ENCODE assay signal across 9 cellular contexts in the genomic region with DNA sequence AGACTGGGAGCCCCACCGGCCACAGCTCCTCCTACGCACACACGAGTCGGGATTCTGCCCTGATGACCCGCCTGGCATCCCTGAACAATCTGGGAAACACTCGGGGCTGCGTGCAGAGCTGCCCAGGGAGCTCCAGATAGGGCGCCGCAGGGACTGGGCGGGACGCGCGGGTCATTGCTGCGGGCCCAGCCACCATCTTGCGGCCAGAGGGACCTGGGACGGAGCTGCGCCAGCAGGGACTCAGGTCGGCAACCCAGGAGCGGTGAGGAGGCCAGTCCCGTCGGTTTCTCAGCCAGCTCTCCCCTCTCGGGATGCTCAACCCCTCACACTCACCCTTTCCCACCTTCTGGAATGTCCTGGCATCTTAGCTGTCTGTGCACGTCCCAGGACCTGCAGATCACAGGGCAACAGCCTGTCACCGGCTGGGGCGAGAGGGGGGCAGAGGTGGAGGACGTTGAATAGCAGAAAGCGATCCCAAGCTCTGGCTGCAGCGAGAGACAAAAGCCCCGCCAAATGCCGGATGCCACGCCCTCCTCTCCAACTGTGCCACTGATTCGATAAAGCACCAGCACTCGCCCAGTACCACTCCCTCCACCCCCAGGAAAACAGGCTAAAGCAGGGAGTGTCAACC. TPM values are rescaled to one million over a fixed set of nuclear protein-coding genes. Genes with fewer than 3 reads are reported as not detected.
DNase-seq lines count a peak whose midpoint lies in the region; ATAC-seq and TF ChIP-seq lines count a peak whose summit lies in the region.
"Had no signal": no experiment of that assay in that cellular context is flagged by ENCODE, and none has a peak within 500 bp of the region (broad histone marks: within the 10 kb centered on the region; RNA-seq: fewer than 3 reads in every experiment).

No MANE protein-coding gene starts in this region.

- no TSS peak for BruUV-seq in A673 (replicated peaks; lab: Mats Ljungman, UMichigan)

- peaks cover 3% of the 10 kb centered on the region for H3K9me3 Mint-ChIP-seq in activated naive CD8-positive, alpha-beta T cell treated with anti-CD3 and anti-CD28 coated beads for 36 hours

- peak overlapping the region; percentile 74 for H3K4me3 Mint-ChIP-seq in activated naive CD8-positive, alpha-beta T cell treated with anti-CD3 and anti-CD28 coated beads for 36 hours

- no peak for ATAC-seq in GM19351 (IDR thresholded peaks at IDR 0.05; ENCODE audit: unreplicated experiment)
- ATAC-seq: HCT116 had no signal

- H3K27me3 Mint-ChIP-seq in activated naive CD8-positive, alpha-beta T cell treated with anti-CD3 and anti-CD28 coated beads for 36 hours, result peaks cover 34% of the 10 kb centered on the region

- peak overlapping the region; percentile 53 to 88 (median 80) for H3K4me2 ChIP-seq in BLaER1 treated with 17β-estradiol and CSF1 and Interleukin-3, amounts not matched to agents 10 nM and 100 nM

- peaks cover 22 to 37% (median 34%) of the 10 kb centered on the region in 11 experiments for H3K27me3 ChIP-seq in BLaER1 treated with 17β-estradiol and CSF1 and Interleukin-3, amounts not matched to agents 10 nM and 100 nM
- no peaks in the 10 kb centered on the region for H3K27me3 ChIP-seq in HUES6 (ENCODE audit: control insufficient read depth, insufficient read depth, low read length)
- H3K27me3 ChIP-seq in iPS-20b (ENCODE audit: insufficient read depth, low read length), result no peaks in the 10 kb centered on the region
- no peaks in the 10 kb centered on the region for H3K27me3 ChIP-seq in A673 (replicated peaks; ENCODE audit: insufficient read depth, low read depth, low read length, poor library complexity)

- peak overlapping the region in 10 of 11 experiments; percentile 44 to 77 (median 72); a peak in 20 of 22 replicates for H3K9ac ChIP-seq in BLaER1 treated with 17β-estradiol and CSF1 and Interleukin-3, amounts not matched to agents 10 nM and 100 nM
- H3K9ac ChIP-seq in HUES6 (ENCODE audit: low read length) (peak overlapping the region; percentile 91), iPS-20b (ENCODE audit: low read depth, low read length) (peak overlapping the region; percentile 96)

- POLR2A ChIA-PET in A673 (lab: Charles Lee; ENCODE audit: low non-redundant PET), result no interaction called here

- no peaks in the 10 kb centered on the region for H4K20me1 ChIP-seq in BLaER1 treated with 17β-estradiol and CSF1 and Interleukin-3, amounts not matched to agents 10 nM and 100 nM

- CTCF ChIA-PET in A673 (lab: Charles Lee), result no interaction called here

- H3K27ac ChIP-seq in BLaER1 treated with 17β-estradiol and CSF1 and Interleukin-3, amounts not matched to agents 10 nM and 100 nM, result peak overlapping the region in 9 of 11 experiments; percentile 23 to 69 (median 63); a peak in 14 of 22 replicates
- H3K27ac ChIP-seq in HUES6 (ENCODE audit: low read depth, low read length), result peak overlapping the region; percentile 62
- peak overlapping the region; percentile 80 for H3K27ac ChIP-seq in iPS-20b (ENCODE audit: low read length)
- no peak overlapping the region for H3K27ac ChIP-seq in A673 (ENCODE audit: low read depth, low read length, poor library complexity, severe bottlenecking)

- peaks cover 5% of the 10 kb centered on the region for H3K36me3 Mint-ChIP-seq in activated naive CD8-positive, alpha-beta T cell treated with anti-CD3 and anti-CD28 coated beads for 36 hours

- H3K4me1 ChIP-seq in BLaER1 treated with 17β-estradiol and CSF1 and Interleukin-3, amounts not matched to agents 10 nM and 100 nM, result peaks cover 0 to 20% (median 12%) of the 10 kb centered on the region in 10 experiments; a peak in 13 of 20 replicates
- H3K4me1 ChIP-seq in HUES6 (ENCODE audit: control insufficient read depth, insufficient read depth, low read length) (0 out of 2 replicates have a peak, but pooled peaks cover 5% of the 10 kb centered on the region), iPS-20b (ENCODE audit: insufficient read depth, low read length) (peaks cover 4% of the 10 kb centered on the region), A673 (ENCODE audit: insufficient read depth, low read length, poor library complexity, severe bottlenecking) (no peaks in the 10 kb centered on the region)

- no peaks in the 10 kb centered on the region for H3K36me3 ChIP-seq in BLaER1 treated with 17β-estradiol and CSF1 and Interleukin-3, amounts not matched to agents 10 nM and 100 nM
- H3K36me3 ChIP-seq in HUES6 (ENCODE audit: control insufficient read depth, insufficient read depth, low read length) (no peaks in the 10 kb centered on the region; the same call in 1 of the 2 replicates), iPS-20b (ENCODE audit: insufficient read depth, low read depth, low read length) (peaks cover 6% of the 10 kb centered on the region; the same call in 1 of the 2 replicates), A673 (ENCODE audit: insufficient read depth, low read length, poor library complexity, severe bottlenecking) (no peaks in the 10 kb centered on the region)

- no peak for TF ChIP-seq CTCF in A673 (conservative IDR thresholded peaks at IDR 0.05; ENCODE audit: low read depth, low read length)

- intact Hi-C loops in A673 (cut with micrococcal nuclease; ENCODE audit: unreplicated experiment), result no loop called here

- H3K9me3 ChIP-seq in BLaER1 treated with 17β-estradiol and CSF1 and Interleukin-3, amounts not matched to agents 10 nM and 100 nM (replicated peaks in 1 of 11), result peaks cover 37 to 56% (median 48%) of the 10 kb centered on the region in 11 experiments
- peaks cover 15% of the 10 kb centered on the region for H3K9me3 ChIP-seq in HUES6 (ENCODE audit: control insufficient read depth, insufficient read depth, low read depth, low read length)
- H3K9me3 ChIP-seq in iPS-20b (ENCODE audit: insufficient read depth, low read depth, low read length), result no peaks in the 10 kb centered on the region
- no peaks in the 10 kb centered on the region for H3K9me3 ChIP-seq in A673 (ENCODE audit: low read depth, low read length, poor library complexity, severe bottlenecking)

- H3K4me1 Mint-ChIP-seq in activated naive CD8-positive, alpha-beta T cell treated with anti-CD3 and anti-CD28 coated beads for 36 hours, result peaks cover 9% of the 10 kb centered on the region

- peak overlapping the region; percentile 52 to 72 (median 68) for H3K4me3 ChIP-seq in BLaER1 treated with 17β-estradiol and CSF1 and Interleukin-3, amounts not matched to agents 10 nM and 100 nM
- H3K4me3 ChIP-seq in HUES6 (ENCODE audit: low read depth, low read length) (peak overlapping the region; percentile 80), iPS-20b (ENCODE audit: low read length) (peak overlapping the region; percentile 97), A673 (ENCODE audit: low read depth, low read length, poor library complexity, severe bottlenecking) (no peak overlapping the region)

- peak; percentile 22 for DNase-seq in activated naive CD8-positive, alpha-beta T cell treated with anti-CD3 and anti-CD28 coated beads for 36 hours
- peak; percentile 50 for DNase-seq in stimulated activated CD8-positive, alpha-beta memory T cell treated with anti-CD3 and anti-CD28 coated beads, Interleukin-4, amount 100 ng/mL, for 48 hours
- no peak for DNase-seq in cortex of kidney (lab: John Stamatoyannopoulos, UW)
- no peak for DNase-seq in A673 (ENCODE audit: low spot score)

- H3K27ac Mint-ChIP-seq in activated naive CD8-positive, alpha-beta T cell treated with anti-CD3 and anti-CD28 coated beads for 36 hours, result no peak overlapping the region

RNA-seq across cellular contexts. Expression of gene ZNF91, which starts 20.4 kb away (rescaled TPM):
- 10 to 100 TPM; 25.3 to 29.1 TPM for total RNA-seq in activated naive CD8-positive, alpha-beta T cell treated with anti-CD3 and anti-CD28 coated beads for 36 hours
- total RNA-seq in A673 (2021), result 7.0 and 8.9 TPM in 2 replicates

Comparison
In these comparisons a context has a peak if more than half of its experiments do, and no peak if none do; other contexts are left out.
1. DNase-seq: peak in activated naive CD8-positive, alpha-beta T cell treated with anti-CD3 and anti-CD28 coated beads for 36 hours (single experiment) and stimulated activated CD8-positive, alpha-beta memory T cell treated with anti-CD3 and anti-CD28 coated beads, Interleukin-4, amount 100 ng/mL, for 48 hours (single experiment); none in cortex of kidney (single experiment) and A673 (single experiment).
2. Peak in every context shown above with its lines, with median percentiles within 50 percentile points of each other: H3K9ac ChIP-seq.